In genomic region chr15:85044251-85044853, GRCh38 we compare ENCODE assay signal across 8 cellular contexts.
DNase-seq lines count a peak whose midpoint lies in the region; ATAC-seq, FAIRE-seq and TF ChIP-seq lines count a peak whose summit lies in the region.

No MANE protein-coding gene starts in this region.

- H3K79me2 ChIP-seq in SK-N-SH (ENCODE audit: insufficient read depth), result peaks cover 87% of the 10 kb centered on the region
- no peaks in the 10 kb centered on the region for H3K79me2 ChIP-seq in keratinocyte (ENCODE audit: control insufficient read depth, insufficient read depth, low read length)

- CTCF ChIA-PET in SK-N-SH (lab: Yijun Ruan, JAX) (interaction anchor here (0.6 to 2.4 kb wide), 38 partner anchors 9 to 473 kb away, joined by 3 to 49 read pairs (median 5); partner anchors contain the start of gene PDE8A), MCF 10A (lab: Yijun Ruan, JAX) (interaction anchor here (0.6 to 4.6 kb wide), 41 partner anchors 8 to 457 kb away, joined by 3 to 50 read pairs (median 4); partner anchors contain the start of gene WDR73)

- POLR2A ChIA-PET in SK-N-SH (lab: Yijun Ruan, JAX) (interaction anchor here (0.6 to 1.2 kb wide), 2 partner anchors 69 to 295 kb away, joined by 3 read pairs; no protein-coding TSS in a partner anchor), MCF 10A (lab: Yijun Ruan, JAX) (interaction anchor here (0.5 to 6.0 kb wide), 9 partner anchors 9 to 328 kb away, joined by 3 to 50 read pairs (median 4); partner anchors contain the start of genes PDE8A and SEC11A)

- H3K36me3 ChIP-seq in SK-N-SH (replicated peaks in 1 of 2; ENCODE audit: control insufficient read depth in 1 of 2, insufficient read depth in 2 of 2, low read length in 1 of 2), result no peaks in the 10 kb centered on the region
- H3K36me3 ChIP-seq in keratinocyte (ENCODE audit: control insufficient read depth in 2 of 2, extremely low read depth in 1 of 2, insufficient read depth in 2 of 2, low read length in 2 of 2), result no peaks in the 10 kb centered on the region

- FAIRE-seq in keratinocyte (lab: Jason Lieb, UNC), result peak; percentile 36

- ATAC-seq in HG03066 (IDR thresholded peaks at IDR 0.05; ENCODE audit: low read depth, unreplicated experiment), result peak; percentile 74

- H3F3A ChIP-seq in SK-N-SH (replicated peaks; ENCODE audit: insufficient read depth), result peaks cover 16% of the 10 kb centered on the region

- no peaks in the 10 kb centered on the region for H3K9me1 ChIP-seq in keratinocyte (ENCODE audit: control insufficient read depth, extremely low read depth, insufficient read depth, low read length)

- TF ChIP-seq EP300 in SK-N-SH (IDR thresholded peaks at IDR 0.05; ENCODE audit: borderline replicate concordance in 1 of 2, low read depth in 1 of 2, low read length in 1 of 2), result peak in 1 of 2 experiments; percentile 45; a peak in 1 of 4 replicates

- WGBS in SK-N-SH (ENCODE audit: low lambda C conversion rate), result 65% methylated on average over 3 of the region's 3 CpGs

- H3K9ac ChIP-seq in SK-N-SH, result no peak overlapping the region
- H3K9ac ChIP-seq in keratinocyte (ENCODE audit: control insufficient read depth, extremely low read depth, insufficient read depth, low read length), result no peak overlapping the region

- H2AFZ ChIP-seq in SK-N-SH (ENCODE audit: low read depth) (no peak overlapping the region), keratinocyte (ENCODE audit: control insufficient read depth, low read length) (no peak overlapping the region)

- no peaks in the 10 kb centered on the region for H3K9me2 ChIP-seq in SK-N-SH

- H3K4me2 ChIP-seq in SK-N-SH, result no peak overlapping the region
- H3K4me2 ChIP-seq in keratinocyte (ENCODE audit: control insufficient read depth, extremely low read depth, insufficient read depth, low read depth, low read length), result no peak overlapping the region

- no peak overlapping the region for H3K4me3 ChIP-seq in SK-N-SH (ENCODE audit: low read depth in 2 of 2, low read length in 1 of 2)
- no peak overlapping the region for H3K4me3 ChIP-seq in keratinocyte (ENCODE audit: control insufficient read depth in 2 of 3, extremely low read depth in 1 of 3, insufficient read depth in 2 of 3, low read depth in 1 of 3, low read length in 3 of 3)

- H3K9me3 ChIP-seq in SK-N-SH (no peaks in the 10 kb centered on the region), keratinocyte (ENCODE audit: control insufficient read depth, low read depth, low read length) (no peaks in the 10 kb centered on the region)

- intact Hi-C loops in MCF 10A (cut with micrococcal nuclease), result loop anchor here (1.0 to 5.0 kb wide), 4 partner anchors 63 to 457 kb away; partner anchors contain the start of genes NMB and PDE8A

- DNase-seq in NCI-H345 (lab: John Stamatoyannopoulos, UW), result peak; percentile 29
- no peak for DNase-seq in NCI-H345 treated with DMSO at 0.1 percent for 48 hours (lab: John Stamatoyannopoulos, UW; ENCODE audit: unreplicated experiment)
- DNase-seq in SK-N-SH, result peak; percentile 39
- DNase-seq in MCF 10A (ENCODE audit: unreplicated experiment), result peak; percentile 75
- DNase-seq in keratinocyte (ENCODE audit: low read depth, low spot score), result peak; percentile 13
- peak; percentile 13 to 34 for DNase-seq in stimulated activated CD4-positive, alpha-beta T cell treated with anti-CD3 and anti-CD28 coated beads, Interleukin-4, amount 100 ng/mL, for 48 hours (ENCODE audit: low read depth in 2 of 2)
- DNase-seq in glutamatergic neuron, result no peak

- H4K20me1 ChIP-seq in SK-N-SH (ENCODE audit: insufficient read depth) (no peaks in the 10 kb centered on the region), keratinocyte (ENCODE audit: control insufficient read depth, extremely low read depth, insufficient read depth, low read length) (no peaks in the 10 kb centered on the region)

- no TSS peak for BruUV-seq in MCF 10A (replicated peaks; lab: Mats Ljungman, UMichigan)

- H3K4me1 ChIP-seq in SK-N-SH (ENCODE audit: control insufficient read depth in 1 of 2, insufficient read depth in 2 of 2, low read depth in 1 of 2, low read length in 1 of 2) (peaks cover 13 to 30% of the 10 kb centered on the region in 2 experiments), keratinocyte (ENCODE audit: control insufficient read depth, extremely low read depth, insufficient read depth, low read length) (no peaks in the 10 kb centered on the region)

- peak; percentile 86 for TF ChIP-seq RAD21 in SK-N-SH (IDR thresholded peaks at IDR 0.05; ENCODE audit: low read length)

- H3K27ac ChIP-seq in SK-N-SH (ENCODE audit: low read depth in 2 of 2, low read length in 1 of 2), result no peak overlapping the region; a peak in 1 of 4 replicates
- H3K27ac ChIP-seq in keratinocyte (ENCODE audit: control insufficient read depth, insufficient read depth, low read length), result no peak overlapping the region

- H3K27ac Mint-ChIP-seq in MCF 10A (ENCODE audit: low read depth, unreplicated experiment) (no peak overlapping the region), glutamatergic neuron (ENCODE audit: unreplicated experiment) (no peak overlapping the region)

- H3K27me3 Mint-ChIP-seq in MCF 10A (ENCODE audit: insufficient read depth, unreplicated experiment), result no peaks in the 10 kb centered on the region
- no peaks in the 10 kb centered on the region for H3K27me3 Mint-ChIP-seq in glutamatergic neuron (ENCODE audit: unreplicated experiment)

- no peak overlapping the region for H3K4me3 Mint-ChIP-seq in MCF 10A (ENCODE audit: unreplicated experiment)
- H3K4me3 Mint-ChIP-seq in glutamatergic neuron (ENCODE audit: unreplicated experiment), result no peak overlapping the region

- H3K9me3 Mint-ChIP-seq in MCF 10A (ENCODE audit: unreplicated experiment) (no peaks in the 10 kb centered on the region), glutamatergic neuron (ENCODE audit: unreplicated experiment) (no peaks in the 10 kb centered on the region)

- peaks cover 17% of the 10 kb centered on the region for H3K4me1 Mint-ChIP-seq in MCF 10A (ENCODE audit: insufficient read depth, unreplicated experiment)
- H3K4me1 Mint-ChIP-seq in glutamatergic neuron (ENCODE audit: low read depth, unreplicated experiment), result peaks cover 6% of the 10 kb centered on the region

- peaks cover 6% of the 10 kb centered on the region for H3K36me3 Mint-ChIP-seq in MCF 10A (ENCODE audit: insufficient read depth, unreplicated experiment)
- H3K36me3 Mint-ChIP-seq in glutamatergic neuron (ENCODE audit: unreplicated experiment), result no peaks in the 10 kb centered on the region

- H3K27me3 ChIP-seq in SK-N-SH (ENCODE audit: insufficient read depth), result no peaks in the 10 kb centered on the region
- H3K27me3 ChIP-seq in keratinocyte (ENCODE audit: control insufficient read depth, extremely low read depth, insufficient read depth, low read length), result no peaks in the 10 kb centered on the region

- dilution Hi-C loops in keratinocyte (cut with MboI; ENCODE audit: extremely low pct_ligation_motif_present, low sequenced_read_pairs), result no loop called here

- peak; percentile 69 for TF ChIP-seq CTCF in SK-N-SH (IDR thresholded peaks at IDR 0.05)
- TF ChIP-seq CTCF in MCF 10A (IDR thresholded peaks at IDR 0.05; ENCODE audit: unreplicated experiment), result peak; percentile 66
- peak; percentile 62 to 82 (median 68) for TF ChIP-seq CTCF in keratinocyte (optimal IDR thresholded peaks at IDR 0.05 in 1 of 3, IDR thresholded peaks at IDR 0.05 in 1 of 3, conservative IDR thresholded peaks at IDR 0.05 in 1 of 3; ENCODE audit: extremely low read depth in 1 of 3, insufficient read depth in 2 of 3, low read length in 3 of 3)
- no peak for TF ChIP-seq CTCF in glutamatergic neuron (IDR thresholded peaks at IDR 0.05; ENCODE audit: partially characterized antibody, unreplicated experiment)

TF ChIP-seq in SK-N-SH, 30 proteins besides CTCF, POLR2A, EP300 and RAD21:
- TF ChIP-seq RCOR1 (IDR thresholded peaks at IDR 0.05; ENCODE audit: low read length) (peak; percentile 30; the same call in 1 of the 2 replicates), SMC3 (IDR thresholded peaks at IDR 0.05; ENCODE audit: low read depth, low read length) (peak; percentile 73), YY1 (IDR thresholded peaks at IDR 0.05; ENCODE audit: low read depth) (no peak)

Comparison
In these comparisons a context has a peak if more than half of its experiments do, and no peak if none do; other contexts are left out.
1. DNase-seq: peak in NCI-H345 (single experiment), SK-N-SH (single experiment), MCF 10A (single experiment), keratinocyte (single experiment) and stimulated activated CD4-positive, alpha-beta T cell treated with anti-CD3 and anti-CD28 coated beads, Interleukin-4, amount 100 ng/mL, for 48 hours (2 of 2); none in NCI-H345 treated with DMSO at 0.1 percent for 48 hours (single experiment) and glutamatergic neuron (single experiment).